Comparison of ENCODE assay signal across 1 cellular context in the genomic region with DNA sequence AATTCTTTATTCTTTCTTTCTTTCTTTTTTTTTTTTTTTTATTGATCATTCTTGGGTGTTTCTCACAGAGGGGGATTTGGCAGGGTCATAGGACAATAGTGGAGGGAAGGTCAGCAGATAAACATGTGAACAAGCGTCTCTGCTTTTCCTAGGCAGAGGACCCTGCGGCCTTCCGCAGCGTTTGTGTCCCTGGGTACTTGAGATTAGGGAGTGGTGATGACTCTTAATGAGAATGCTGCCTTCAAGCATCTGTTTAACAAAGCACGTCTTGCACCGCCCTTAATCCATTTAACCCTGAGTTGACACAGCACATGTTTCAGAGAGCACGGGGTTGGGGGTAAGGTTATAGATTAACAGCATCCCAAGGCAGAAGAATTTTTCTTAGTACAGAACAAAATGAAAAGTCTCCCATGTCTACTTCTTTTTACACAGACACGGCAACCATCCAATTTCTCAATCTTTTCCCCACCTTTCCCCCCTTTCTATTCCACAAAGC. TPM values are rescaled to one million over a fixed set of nuclear protein-coding genes. Genes with fewer than 3 reads are reported as not detected.
"Had no signal": no experiment of that assay in that cellular context is flagged by ENCODE, and none has a peak within 500 bp of the region (broad histone marks: within the 10 kb centered on the region; RNA-seq: fewer than 3 reads in every experiment).

No MANE protein-coding gene starts in this region.

RNA-seq across cellular contexts. Expression of gene DOK3, which starts 49.9 kb away (rescaled TPM):
- total RNA-seq: RPMI7951 had no signal
